ENCODE assay signal across 8 cellular contexts in the genomic region with DNA sequence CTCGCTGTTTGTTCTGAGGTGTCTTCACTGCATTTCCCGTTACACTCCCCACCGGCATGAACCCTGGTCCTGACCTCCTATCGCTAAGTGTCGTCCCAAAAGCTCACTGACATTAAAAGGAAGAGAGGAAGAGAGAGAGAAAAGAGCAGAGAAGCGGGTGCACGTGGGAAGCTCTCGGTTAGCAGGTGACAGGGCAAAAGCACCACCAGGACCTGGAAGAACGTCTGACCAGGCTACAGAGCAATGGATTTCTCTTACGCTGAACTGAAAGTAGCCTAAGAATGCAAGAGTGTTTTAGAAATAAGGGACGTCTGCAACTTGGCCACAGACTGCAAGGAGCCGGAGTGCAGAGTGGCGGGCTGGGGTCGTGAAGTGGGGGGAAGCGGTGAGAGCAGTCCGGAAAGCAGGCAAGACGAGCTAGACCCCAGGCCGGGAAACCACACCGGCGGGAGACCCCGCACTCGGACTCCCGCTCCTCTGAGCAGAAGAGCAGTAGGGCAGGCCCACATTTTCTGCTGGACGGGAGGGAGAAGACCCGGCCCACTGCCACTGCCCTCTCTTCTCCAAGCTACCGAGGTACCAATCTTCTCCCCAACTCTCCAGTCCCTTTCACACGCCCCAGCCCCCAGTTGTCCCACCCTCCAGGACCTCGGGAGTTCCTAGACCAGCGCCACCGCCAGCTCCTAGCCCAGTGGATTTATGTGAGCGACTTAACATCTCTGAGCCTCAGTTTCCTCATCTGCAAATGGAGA. TPM values are rescaled to one million over a fixed set of nuclear protein-coding genes. Genes with fewer than 3 reads are reported as not detected.
DNase-seq lines count a peak whose midpoint lies in the region; ATAC-seq and TF ChIP-seq lines count a peak whose summit lies in the region.

No MANE protein-coding gene starts in this region.

- no peaks in the 10 kb centered on the region for H3K27me3 ChIP-seq in esophagus squamous epithelium

- H3K27ac ChIP-seq in 22Rv1 (peak overlapping the region; percentile 92), esophagus squamous epithelium (peak overlapping the region; percentile 85 to 92 (median 92))

- peak overlapping the region; percentile 82 for H3K4me3 Mint-ChIP-seq in osteocyte (ENCODE audit: unreplicated experiment)

- H3K4me3 ChIP-seq in esophagus squamous epithelium = peak overlapping the region; percentile 46 to 83 (median 71)

- no peaks in the 10 kb centered on the region for H3K9me3 ChIP-seq in esophagus squamous epithelium

- H3K4me1 ChIP-seq in esophagus squamous epithelium = peaks cover 0 to 36% (median 7%) of the 10 kb centered on the region in 3 donors

- WGBS in esophagus squamous epithelium, 2 donors = 25 to 37% methylated on average over 27 to 30 of the region's 31 CpGs

- peak overlapping the region; percentile 79 for H3K27ac Mint-ChIP-seq in osteocyte (ENCODE audit: unreplicated experiment)

- ATAC-seq in esophagus mucosa (no peak), omental fat pad (ENCODE audit: low FRiP score) (no peak)

- intact Hi-C loops in esophagus squamous epithelium (cut with DNase I) = no loop called here

- DNase-seq in HK-2 (ENCODE audit: unreplicated experiment) = peak; percentile 11
- DNase-seq in activated CD4-positive, alpha-beta T cell treated with anti-CD3 and anti-CD28 coated beads, Interleukin-2, amount 50 U/mL, for 48 hours = peak; percentile 17 to 34
- no peak for DNase-seq in esophagus squamous epithelium (lab: John Stamatoyannopoulos, UW)
- peak; percentile 82 for DNase-seq in osteocyte (ENCODE audit: extremely low spot score, unreplicated experiment)
- DNase-seq in NCI-H2196 treated with DMSO at 0.1 percent for 48 hours (lab: John Stamatoyannopoulos, UW; ENCODE audit: unreplicated experiment) = no peak
- no peak for DNase-seq in omental fat pad (ENCODE audit: low spot score)

- no peak for TF ChIP-seq POLR2A in esophagus squamous epithelium (IDR thresholded peaks at IDR 0.05)

- H3K4me1 Mint-ChIP-seq in osteocyte (ENCODE audit: unreplicated experiment) = peaks cover 17% of the 10 kb centered on the region

- no peaks in the 10 kb centered on the region for H3K9me3 Mint-ChIP-seq in osteocyte (ENCODE audit: unreplicated experiment)

- TF ChIP-seq CTCF in 22Rv1 (IDR thresholded peaks at IDR 0.05) (no peak), esophagus squamous epithelium (IDR thresholded peaks at IDR 0.05) (no peak), osteocyte (IDR thresholded peaks at IDR 0.05) (no peak), omental fat pad (IDR thresholded peaks at IDR 0.05) (no peak)

- no peaks in the 10 kb centered on the region for H3K36me3 ChIP-seq in esophagus squamous epithelium

- peaks cover 2% of the 10 kb centered on the region for H3K27me3 Mint-ChIP-seq in osteocyte (ENCODE audit: unreplicated experiment)

- H3K36me3 Mint-ChIP-seq in osteocyte (ENCODE audit: unreplicated experiment) = no peaks in the 10 kb centered on the region

RNA-seq across cellular contexts. Expression of gene MPZL1, which starts 8.3 kb away (rescaled TPM):
- total RNA-seq in esophagus squamous epithelium (10 to 100 TPM; 36.6 to 80.5 (median 74.3) TPM), osteocyte (147 and 155 TPM in 2 replicates), esophagus mucosa (97.5 TPM), omental fat pad (100 to 1,000 TPM; 102 to 116 (median 108) TPM)

Comparison
In these comparisons a context has a peak if more than half of its experiments do, and no peak if none do; other contexts are left out.
1. DNase-seq: peak in HK-2 (single experiment), activated CD4-positive, alpha-beta T cell treated with anti-CD3 and anti-CD28 coated beads, Interleukin-2, amount 50 U/mL, for 48 hours (2 of 2) and osteocyte (single experiment); none in esophagus squamous epithelium (single experiment), NCI-H2196 treated with DMSO at 0.1 percent for 48 hours (single experiment) and omental fat pad (single experiment).